Comparison of ENCODE assay signal across 1 cellular context in genomic region chr16:69890114-69890890, GRCh38.
TF ChIP-seq lines count a peak whose summit lies in the region.

No MANE protein-coding gene starts in this region.

TF ChIP-seq in SK-N-SH, 30 proteins besides CTCF, POLR2A, EP300 and RAD21 (continued from another document):
- TF ChIP-seq ZBTB33 (IDR thresholded peaks at IDR 0.05; ENCODE audit: borderline replicate concordance, low read depth) (no peak), FOXJ3 (CRISPR knock-in tag; IDR thresholded peaks at IDR 0.05) (no peak)
